Comparison of ENCODE assay signal across 13 cellular contexts in the genomic region with DNA sequence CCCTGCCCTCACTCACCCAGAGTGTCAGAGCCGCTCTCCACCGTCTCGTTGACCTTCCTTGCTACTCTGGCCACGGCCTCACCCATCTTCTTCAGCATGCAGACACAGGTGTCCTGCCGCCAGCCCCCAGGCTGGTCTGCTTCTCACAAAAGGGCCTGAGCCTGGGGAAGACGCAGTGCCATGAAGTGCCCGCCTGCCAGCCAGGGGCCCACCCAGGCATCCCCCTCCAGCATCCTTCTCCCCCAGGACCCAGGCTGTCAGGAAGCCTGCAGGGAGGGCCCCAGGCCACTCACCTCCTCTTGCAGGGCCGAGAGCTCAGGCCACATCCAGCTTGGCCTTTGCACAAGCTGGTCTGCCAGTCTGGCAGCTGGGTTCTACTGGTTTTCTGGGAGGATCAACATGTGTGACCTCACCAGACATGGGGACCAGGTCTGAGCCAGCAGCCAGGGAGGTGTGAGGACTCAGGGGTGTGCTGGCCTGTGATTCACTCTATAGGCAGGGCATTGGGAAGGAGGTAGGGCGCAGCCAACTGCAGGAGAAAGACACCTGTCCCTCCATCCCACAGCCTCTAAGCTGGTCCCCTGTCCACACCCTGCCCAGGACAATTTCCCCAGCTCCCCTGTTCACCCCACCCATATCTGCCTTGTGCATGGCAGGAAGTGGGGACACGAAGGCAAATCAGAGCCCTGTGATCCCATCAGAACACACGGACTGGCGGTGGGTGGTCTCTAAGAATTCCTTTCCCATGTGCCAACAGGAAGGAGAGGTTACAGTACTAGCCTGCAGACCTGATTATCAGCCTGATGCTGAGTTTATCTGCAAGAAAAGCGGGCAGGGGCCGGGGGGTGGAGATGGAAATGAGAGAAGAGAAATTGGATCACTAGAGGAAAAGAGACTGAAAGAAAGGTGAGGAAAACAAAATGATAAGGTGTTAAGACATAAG. TPM values are rescaled to one million over a fixed set of nuclear protein-coding genes. Genes with fewer than 3 reads are reported as not detected.
DNase-seq lines count a peak whose midpoint lies in the region; TF ChIP-seq lines count a peak whose summit lies in the region.
"Had no signal": no experiment of that assay in that cellular context is flagged by ENCODE, and none has a peak within 500 bp of the region (broad histone marks: within the 10 kb centered on the region; RNA-seq: fewer than 3 reads in every experiment).

No MANE protein-coding gene starts in this region.

- TF ChIP-seq CTCF in neural crest cell (conservative IDR thresholded peaks at IDR 0.05) (no peak), GM20000 (IDR thresholded peaks at IDR 0.05; ENCODE audit: extremely low read depth, missing control alignments) (no peak)

- DNase-seq in EL, result peak; percentile 54
- peak; percentile 70 for DNase-seq in NCI-H226
- peak; percentile 42 for DNase-seq in cerebellar cortex (ENCODE audit: low spot score)
- DNase-seq in neural crest cell (ENCODE audit: low read depth, low spot score), result no peak
- DNase-seq in NCI-H2171 treated with DMSO at 0.1 percent for 48 hours (lab: John Stamatoyannopoulos, UW), result no peak
- DNase-seq in NCI-H446 (lab: John Stamatoyannopoulos, UW), result no peak
- DNase-seq in DMS 273 treated with DMSO at 0.1 percent for 48 hours (lab: John Stamatoyannopoulos, UW), result no peak
- no peak for DNase-seq in GM20000 (ENCODE audit: low spot score)
- DNase-seq: activated naive CD4-positive, alpha-beta T cell; DMS79 treated with DMSO at 0.1 percent for 48 hours; effector memory CD8-positive, alpha-beta T cell; glutamatergic neuron; transverse colon had no signal

- H3K36me3 Mint-ChIP-seq in neural crest cell (ENCODE audit: low read depth), result peaks cover 3% of the 10 kb centered on the region

- H3K27ac Mint-ChIP-seq in neural crest cell (ENCODE audit: unreplicated experiment), result no peak overlapping the region
- H3K27ac Mint-ChIP-seq: effector memory CD8-positive, alpha-beta T cell had no signal

- no peaks in the 10 kb centered on the region for H3K27me3 Mint-ChIP-seq in neural crest cell (ENCODE audit: low read depth)
- H3K27me3 Mint-ChIP-seq: effector memory CD8-positive, alpha-beta T cell had no signal

- H3K9me3 Mint-ChIP-seq in neural crest cell, result peaks cover 7% of the 10 kb centered on the region
- H3K9me3 Mint-ChIP-seq: effector memory CD8-positive, alpha-beta T cell had no signal

- peaks cover 18% of the 10 kb centered on the region for H3K4me1 Mint-ChIP-seq in neural crest cell

- peak overlapping the region; percentile 35 for H3K4me3 Mint-ChIP-seq in neural crest cell
- H3K4me3 Mint-ChIP-seq: effector memory CD8-positive, alpha-beta T cell had no signal

RNA-seq across cellular contexts. Expression of gene LRRC20, which starts 5.7 kb away (rescaled TPM):
- total RNA-seq in neural crest cell, result 24.9 and 25.8 TPM in 2 replicates

RNA-seq across cellular contexts. Expression of gene EIF4EBP2, which starts 27.2 kb away (rescaled TPM):
- total RNA-seq in neural crest cell, result 155 and 163 TPM in 2 replicates

Comparison
In these comparisons a context has a peak if more than half of its experiments do, and no peak if none do; other contexts are left out.
1. DNase-seq: peak in EL (single experiment), NCI-H226 (single experiment) and cerebellar cortex (single experiment); none in neural crest cell (single experiment), NCI-H2171 treated with DMSO at 0.1 percent for 48 hours (single experiment), NCI-H446 (0 of 2), DMS 273 treated with DMSO at 0.1 percent for 48 hours (single experiment) and GM20000 (single experiment).